Comparison of ENCODE assay signal across 1 cellular context in genomic region chr11:2567026-2567671, GRCh38.
TF ChIP-seq lines count a peak whose summit lies in the region.

No MANE protein-coding gene starts in this region.

TF ChIP-seq in HepG2, 621 proteins besides CTCF, POLR2A, EP300 and RAD21 (continued from another document and continues in another):
- peak; percentile 21; the same call in 1 of the 2 replicates for TF ChIP-seq ARID5B (CRISPR knock-in tag; IDR thresholded peaks at IDR 0.05)
- no peak for TF ChIP-seq BRCA1 (CRISPR knock-in tag; IDR thresholded peaks at IDR 0.05)
- no peak for TF ChIP-seq NR2F2 (IDR thresholded peaks at IDR 0.05; ENCODE audit: borderline replicate concordance, low read depth)
- TF ChIP-seq, protein P1, sequence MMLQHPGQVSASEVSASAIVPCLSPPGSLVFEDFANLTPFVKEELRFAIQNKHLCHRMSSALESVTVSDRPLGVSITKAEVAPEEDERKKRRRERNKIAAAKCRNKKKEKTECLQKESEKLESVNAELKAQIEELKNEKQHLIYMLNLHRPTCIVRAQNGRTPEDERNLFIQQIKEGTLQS (CRISPR knock-in tag; IDR thresholded peaks at IDR 0.05): no peak
- no peak for TF ChIP-seq ZNF335 (CRISPR knock-in tag; IDR thresholded peaks at IDR 0.05)
- no peak for TF ChIP-seq ZNF841 (CRISPR knock-in tag; IDR thresholded peaks at IDR 0.05; ENCODE audit: borderline replicate concordance)
- TF ChIP-seq NKX3-1 (CRISPR knock-in tag; IDR thresholded peaks at IDR 0.05): no peak
- no peak for TF ChIP-seq ZNF782 (CRISPR knock-in tag; IDR thresholded peaks at IDR 0.05; ENCODE audit: borderline replicate concordance)
- TF ChIP-seq, protein P2, sequence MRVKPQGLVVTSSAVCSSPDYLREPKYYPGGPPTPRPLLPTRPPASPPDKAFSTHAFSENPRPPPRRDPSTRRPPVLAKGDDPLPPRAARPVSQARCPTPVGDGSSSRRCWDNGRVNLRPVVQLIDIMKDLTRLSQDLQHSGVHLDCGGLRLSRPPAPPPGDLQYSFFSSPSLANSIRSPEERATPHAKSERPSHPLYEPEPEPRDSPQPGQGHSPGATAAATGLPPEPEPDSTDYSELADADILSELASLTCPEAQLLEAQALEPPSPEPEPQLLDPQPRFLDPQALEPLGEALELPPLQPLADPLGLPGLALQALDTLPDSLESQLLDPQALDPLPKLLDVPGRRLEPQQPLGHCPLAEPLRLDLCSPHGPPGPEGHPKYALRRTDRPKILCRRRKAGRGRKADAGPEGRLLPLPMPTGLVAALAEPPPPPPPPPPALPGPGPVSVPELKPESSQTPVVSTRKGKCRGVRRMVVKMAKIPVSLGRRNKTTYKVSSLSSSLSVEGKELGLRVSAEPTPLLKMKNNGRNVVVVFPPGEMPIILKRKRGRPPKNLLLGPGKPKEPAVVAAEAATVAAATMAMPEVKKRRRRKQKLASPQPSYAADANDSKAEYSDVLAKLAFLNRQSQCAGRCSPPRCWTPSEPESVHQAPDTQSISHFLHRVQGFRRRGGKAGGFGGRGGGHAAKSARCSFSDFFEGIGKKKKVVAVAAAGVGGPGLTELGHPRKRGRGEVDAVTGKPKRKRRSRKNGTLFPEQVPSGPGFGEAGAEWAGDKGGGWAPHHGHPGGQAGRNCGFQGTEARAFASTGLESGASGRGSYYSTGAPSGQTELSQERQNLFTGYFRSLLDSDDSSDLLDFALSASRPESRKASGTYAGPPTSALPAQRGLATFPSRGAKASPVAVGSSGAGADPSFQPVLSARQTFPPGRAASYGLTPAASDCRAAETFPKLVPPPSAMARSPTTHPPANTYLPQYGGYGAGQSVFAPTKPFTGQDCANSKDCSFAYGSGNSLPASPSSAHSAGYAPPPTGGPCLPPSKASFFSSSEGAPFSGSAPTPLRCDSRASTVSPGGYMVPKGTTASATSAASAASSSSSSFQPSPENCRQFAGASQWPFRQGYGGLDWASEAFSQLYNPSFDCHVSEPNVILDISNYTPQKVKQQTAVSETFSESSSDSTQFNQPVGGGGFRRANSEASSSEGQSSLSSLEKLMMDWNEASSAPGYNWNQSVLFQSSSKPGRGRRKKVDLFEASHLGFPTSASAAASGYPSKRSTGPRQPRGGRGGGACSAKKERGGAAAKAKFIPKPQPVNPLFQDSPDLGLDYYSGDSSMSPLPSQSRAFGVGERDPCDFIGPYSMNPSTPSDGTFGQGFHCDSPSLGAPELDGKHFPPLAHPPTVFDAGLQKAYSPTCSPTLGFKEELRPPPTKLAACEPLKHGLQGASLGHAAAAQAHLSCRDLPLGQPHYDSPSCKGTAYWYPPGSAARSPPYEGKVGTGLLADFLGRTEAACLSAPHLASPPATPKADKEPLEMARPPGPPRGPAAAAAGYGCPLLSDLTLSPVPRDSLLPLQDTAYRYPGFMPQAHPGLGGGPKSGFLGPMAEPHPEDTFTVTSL (CRISPR knock-in tag; IDR thresholded peaks at IDR 0.05; ENCODE audit: borderline replicate concordance): no peak
- TF ChIP-seq, protein P3, sequence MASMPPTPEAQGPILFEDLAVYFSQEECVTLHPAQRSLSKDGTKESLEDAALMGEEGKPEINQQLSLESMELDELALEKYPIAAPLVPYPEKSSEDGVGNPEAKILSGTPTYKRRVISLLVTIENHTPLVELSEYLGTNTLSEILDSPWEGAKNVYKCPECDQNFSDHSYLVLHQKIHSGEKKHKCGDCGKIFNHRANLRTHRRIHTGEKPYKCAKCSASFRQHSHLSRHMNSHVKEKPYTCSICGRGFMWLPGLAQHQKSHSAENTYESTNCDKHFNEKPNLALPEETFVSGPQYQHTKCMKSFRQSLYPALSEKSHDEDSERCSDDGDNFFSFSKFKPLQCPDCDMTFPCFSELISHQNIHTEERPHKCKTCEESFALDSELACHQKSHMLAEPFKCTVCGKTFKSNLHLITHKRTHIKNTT (CRISPR knock-in tag; IDR thresholded peaks at IDR 0.05): no peak
- peak; percentile 66 for TF ChIP-seq ZNF121 (CRISPR knock-in tag; IDR thresholded peaks at IDR 0.05)
- TF ChIP-seq ZEB1 (IDR thresholded peaks at IDR 0.05; ENCODE audit: insufficient replicate concordance, low read depth): no peak
- TF ChIP-seq ZXDC (CRISPR knock-in tag; IDR thresholded peaks at IDR 0.05): no peak
- no peak for TF ChIP-seq SNRNP70 (IDR thresholded peaks at IDR 0.05; ENCODE audit: low read depth, low read length)
- TF ChIP-seq, protein P4, sequence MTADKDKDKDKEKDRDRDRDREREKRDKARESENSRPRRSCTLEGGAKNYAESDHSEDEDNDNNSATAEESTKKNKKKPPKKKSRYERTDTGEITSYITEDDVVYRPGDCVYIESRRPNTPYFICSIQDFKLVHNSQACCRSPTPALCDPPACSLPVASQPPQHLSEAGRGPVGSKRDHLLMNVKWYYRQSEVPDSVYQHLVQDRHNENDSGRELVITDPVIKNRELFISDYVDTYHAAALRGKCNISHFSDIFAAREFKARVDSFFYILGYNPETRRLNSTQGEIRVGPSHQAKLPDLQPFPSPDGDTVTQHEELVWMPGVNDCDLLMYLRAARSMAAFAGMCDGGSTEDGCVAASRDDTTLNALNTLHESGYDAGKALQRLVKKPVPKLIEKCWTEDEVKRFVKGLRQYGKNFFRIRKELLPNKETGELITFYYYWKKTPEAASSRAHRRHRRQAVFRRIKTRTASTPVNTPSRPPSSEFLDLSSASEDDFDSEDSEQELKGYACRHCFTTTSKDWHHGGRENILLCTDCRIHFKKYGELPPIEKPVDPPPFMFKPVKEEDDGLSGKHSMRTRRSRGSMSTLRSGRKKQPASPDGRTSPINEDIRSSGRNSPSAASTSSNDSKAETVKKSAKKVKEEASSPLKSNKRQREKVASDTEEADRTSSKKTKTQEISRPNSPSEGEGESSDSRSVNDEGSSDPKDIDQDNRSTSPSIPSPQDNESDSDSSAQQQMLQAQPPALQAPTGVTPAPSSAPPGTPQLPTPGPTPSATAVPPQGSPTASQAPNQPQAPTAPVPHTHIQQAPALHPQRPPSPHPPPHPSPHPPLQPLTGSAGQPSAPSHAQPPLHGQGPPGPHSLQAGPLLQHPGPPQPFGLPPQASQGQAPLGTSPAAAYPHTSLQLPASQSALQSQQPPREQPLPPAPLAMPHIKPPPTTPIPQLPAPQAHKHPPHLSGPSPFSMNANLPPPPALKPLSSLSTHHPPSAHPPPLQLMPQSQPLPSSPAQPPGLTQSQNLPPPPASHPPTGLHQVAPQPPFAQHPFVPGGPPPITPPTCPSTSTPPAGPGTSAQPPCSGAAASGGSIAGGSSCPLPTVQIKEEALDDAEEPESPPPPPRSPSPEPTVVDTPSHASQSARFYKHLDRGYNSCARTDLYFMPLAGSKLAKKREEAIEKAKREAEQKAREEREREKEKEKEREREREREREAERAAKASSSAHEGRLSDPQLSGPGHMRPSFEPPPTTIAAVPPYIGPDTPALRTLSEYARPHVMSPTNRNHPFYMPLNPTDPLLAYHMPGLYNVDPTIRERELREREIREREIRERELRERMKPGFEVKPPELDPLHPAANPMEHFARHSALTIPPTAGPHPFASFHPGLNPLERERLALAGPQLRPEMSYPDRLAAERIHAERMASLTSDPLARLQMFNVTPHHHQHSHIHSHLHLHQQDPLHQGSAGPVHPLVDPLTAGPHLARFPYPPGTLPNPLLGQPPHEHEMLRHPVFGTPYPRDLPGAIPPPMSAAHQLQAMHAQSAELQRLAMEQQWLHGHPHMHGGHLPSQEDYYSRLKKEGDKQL (CRISPR knock-in tag; IDR thresholded peaks at IDR 0.05; ENCODE audit: low read depth): no peak
- no peak for TF ChIP-seq RAD51 (IDR thresholded peaks at IDR 0.05; ENCODE audit: borderline replicate concordance)
- peak; percentile 64; the same call in 1 of the 2 replicates for TF ChIP-seq NFKB2 (CRISPR knock-in tag; IDR thresholded peaks at IDR 0.05; ENCODE audit: borderline replicate concordance)
- TF ChIP-seq ATF1 (CRISPR knock-in tag; IDR thresholded peaks at IDR 0.05): no peak
- TF ChIP-seq, protein P5, sequence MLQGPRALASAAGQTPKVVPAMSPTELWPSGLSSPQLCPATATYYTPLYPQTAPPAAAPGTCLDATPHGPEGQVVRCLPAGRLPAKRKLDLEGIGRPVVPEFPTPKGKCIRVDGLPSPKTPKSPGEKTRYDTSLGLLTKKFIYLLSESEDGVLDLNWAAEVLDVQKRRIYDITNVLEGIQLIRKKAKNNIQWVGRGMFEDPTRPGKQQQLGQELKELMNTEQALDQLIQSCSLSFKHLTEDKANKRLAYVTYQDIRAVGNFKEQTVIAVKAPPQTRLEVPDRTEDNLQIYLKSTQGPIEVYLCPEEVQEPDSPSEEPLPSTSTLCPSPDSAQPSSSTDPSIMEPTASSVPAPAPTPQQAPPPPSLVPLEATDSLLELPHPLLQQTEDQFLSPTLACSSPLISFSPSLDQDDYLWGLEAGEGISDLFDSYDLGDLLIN (CRISPR knock-in tag; IDR thresholded peaks at IDR 0.05; ENCODE audit: borderline replicate concordance): no peak
- TF ChIP-seq GMEB2 (CRISPR knock-in tag; IDR thresholded peaks at IDR 0.05; ENCODE audit: low read depth): no peak
- no peak for TF ChIP-seq ZNF329 (CRISPR knock-in tag; IDR thresholded peaks at IDR 0.05; ENCODE audit: low read depth)
- no peak for TF ChIP-seq KDM3A (CRISPR knock-in tag; IDR thresholded peaks at IDR 0.05; ENCODE audit: low read depth)
